In the genomic region with DNA sequence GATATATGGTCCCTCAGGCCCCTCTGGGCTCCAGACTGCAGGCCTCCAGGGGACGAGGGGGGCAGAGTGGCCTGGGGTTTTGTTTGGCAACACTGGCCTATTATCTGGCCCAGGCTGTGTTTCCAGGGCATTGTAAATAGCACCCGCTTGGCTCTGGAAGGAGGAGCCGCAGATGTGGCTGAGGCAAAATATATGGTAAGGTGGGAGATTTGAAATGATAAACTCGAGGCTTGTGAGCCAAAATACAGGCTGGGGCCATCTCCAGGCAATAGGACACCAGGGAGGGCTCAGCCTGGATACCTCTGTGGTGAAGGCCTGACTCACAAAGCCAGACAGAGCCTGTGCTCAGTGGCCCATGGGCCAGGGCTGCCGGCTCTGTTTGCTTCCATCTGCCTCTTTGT, we compare ENCODE assay signal across 1 cellular context.
TF ChIP-seq lines count a peak whose summit lies in the region.

No MANE protein-coding gene starts in this region.

TF ChIP-seq in HepG2, 621 proteins besides CTCF, POLR2A, EP300 and RAD21 (continued from another document):
- no peak for TF ChIP-seq ZNF616 (CRISPR knock-in tag; IDR thresholded peaks at IDR 0.05; ENCODE audit: low read depth)
- TF ChIP-seq, protein P1, sequence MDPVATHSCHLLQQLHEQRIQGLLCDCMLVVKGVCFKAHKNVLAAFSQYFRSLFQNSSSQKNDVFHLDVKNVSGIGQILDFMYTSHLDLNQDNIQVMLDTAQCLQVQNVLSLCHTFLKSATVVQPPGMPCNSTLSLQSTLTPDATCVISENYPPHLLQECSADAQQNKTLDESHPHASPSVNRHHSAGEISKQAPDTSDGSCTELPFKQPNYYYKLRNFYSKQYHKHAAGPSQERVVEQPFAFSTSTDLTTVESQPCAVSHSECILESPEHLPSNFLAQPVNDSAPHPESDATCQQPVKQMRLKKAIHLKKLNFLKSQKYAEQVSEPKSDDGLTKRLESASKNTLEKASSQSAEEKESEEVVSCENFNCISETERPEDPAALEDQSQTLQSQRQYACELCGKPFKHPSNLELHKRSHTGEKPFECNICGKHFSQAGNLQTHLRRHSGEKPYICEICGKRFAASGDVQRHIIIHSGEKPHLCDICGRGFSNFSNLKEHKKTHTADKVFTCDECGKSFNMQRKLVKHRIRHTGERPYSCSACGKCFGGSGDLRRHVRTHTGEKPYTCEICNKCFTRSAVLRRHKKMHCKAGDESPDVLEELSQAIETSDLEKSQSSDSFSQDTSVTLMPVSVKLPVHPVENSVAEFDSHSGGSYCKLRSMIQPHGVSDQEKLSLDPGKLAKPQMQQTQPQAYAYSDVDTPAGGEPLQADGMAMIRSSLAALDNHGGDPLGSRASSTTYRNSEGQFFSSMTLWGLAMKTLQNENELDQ (CRISPR knock-in tag; IDR thresholded peaks at IDR 0.05; ENCODE audit: borderline replicate concordance): no peak
- TF ChIP-seq ZNF333 (CRISPR knock-in tag; IDR thresholded peaks at IDR 0.05; ENCODE audit: borderline replicate concordance): no peak
- TF ChIP-seq TBL1XR1 (IDR thresholded peaks at IDR 0.05; ENCODE audit: borderline replicate concordance, low read length, partially characterized antibody): no peak
- TF ChIP-seq RFXAP (CRISPR knock-in tag; IDR thresholded peaks at IDR 0.05; ENCODE audit: borderline replicate concordance): no peak
- TF ChIP-seq, protein P2, sequence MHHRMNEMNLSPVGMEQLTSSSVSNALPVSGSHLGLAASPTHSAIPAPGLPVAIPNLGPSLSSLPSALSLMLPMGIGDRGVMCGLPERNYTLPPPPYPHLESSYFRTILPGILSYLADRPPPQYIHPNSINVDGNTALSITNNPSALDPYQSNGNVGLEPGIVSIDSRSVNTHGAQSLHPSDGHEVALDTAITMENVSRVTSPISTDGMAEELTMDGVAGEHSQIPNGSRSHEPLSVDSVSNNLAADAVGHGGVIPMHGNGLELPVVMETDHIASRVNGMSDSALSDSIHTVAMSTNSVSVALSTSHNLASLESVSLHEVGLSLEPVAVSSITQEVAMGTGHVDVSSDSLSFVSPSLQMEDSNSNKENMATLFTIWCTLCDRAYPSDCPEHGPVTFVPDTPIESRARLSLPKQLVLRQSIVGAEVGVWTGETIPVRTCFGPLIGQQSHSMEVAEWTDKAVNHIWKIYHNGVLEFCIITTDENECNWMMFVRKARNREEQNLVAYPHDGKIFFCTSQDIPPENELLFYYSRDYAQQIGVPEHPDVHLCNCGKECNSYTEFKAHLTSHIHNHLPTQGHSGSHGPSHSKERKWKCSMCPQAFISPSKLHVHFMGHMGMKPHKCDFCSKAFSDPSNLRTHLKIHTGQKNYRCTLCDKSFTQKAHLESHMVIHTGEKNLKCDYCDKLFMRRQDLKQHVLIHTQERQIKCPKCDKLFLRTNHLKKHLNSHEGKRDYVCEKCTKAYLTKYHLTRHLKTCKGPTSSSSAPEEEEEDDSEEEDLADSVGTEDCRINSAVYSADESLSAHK (CRISPR knock-in tag; IDR thresholded peaks at IDR 0.05; ENCODE audit: borderline replicate concordance): no peak
- no peak for TF ChIP-seq HNRNPLL (IDR thresholded peaks at IDR 0.05; ENCODE audit: low read depth, low read length, poor library complexity, severe bottlenecking)
- no peak for TF ChIP-seq ATRX (CRISPR knock-in tag; IDR thresholded peaks at IDR 0.05; ENCODE audit: borderline replicate concordance)
- no peak for TF ChIP-seq ZNF230 (CRISPR knock-in tag; IDR thresholded peaks at IDR 0.05)
- TF ChIP-seq NCOA1 (CRISPR knock-in tag; IDR thresholded peaks at IDR 0.05): no peak
- TF ChIP-seq, protein P3, sequence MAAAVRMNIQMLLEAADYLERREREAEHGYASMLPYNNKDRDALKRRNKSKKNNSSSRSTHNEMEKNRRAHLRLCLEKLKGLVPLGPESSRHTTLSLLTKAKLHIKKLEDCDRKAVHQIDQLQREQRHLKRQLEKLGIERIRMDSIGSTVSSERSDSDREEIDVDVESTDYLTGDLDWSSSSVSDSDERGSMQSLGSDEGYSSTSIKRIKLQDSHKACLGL (CRISPR knock-in tag; IDR thresholded peaks at IDR 0.05): no peak
- TF ChIP-seq, protein P4, sequence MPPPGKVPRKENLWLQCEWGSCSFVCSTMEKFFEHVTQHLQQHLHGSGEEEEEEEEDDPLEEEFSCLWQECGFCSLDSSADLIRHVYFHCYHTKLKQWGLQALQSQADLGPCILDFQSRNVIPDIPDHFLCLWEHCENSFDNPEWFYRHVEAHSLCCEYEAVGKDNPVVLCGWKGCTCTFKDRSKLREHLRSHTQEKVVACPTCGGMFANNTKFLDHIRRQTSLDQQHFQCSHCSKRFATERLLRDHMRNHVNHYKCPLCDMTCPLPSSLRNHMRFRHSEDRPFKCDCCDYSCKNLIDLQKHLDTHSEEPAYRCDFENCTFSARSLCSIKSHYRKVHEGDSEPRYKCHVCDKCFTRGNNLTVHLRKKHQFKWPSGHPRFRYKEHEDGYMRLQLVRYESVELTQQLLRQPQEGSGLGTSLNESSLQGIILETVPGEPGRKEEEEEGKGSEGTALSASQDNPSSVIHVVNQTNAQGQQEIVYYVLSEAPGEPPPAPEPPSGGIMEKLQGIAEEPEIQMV (CRISPR knock-in tag; IDR thresholded peaks at IDR 0.05; ENCODE audit: low read depth): no peak
- TF ChIP-seq HOXA3 (CRISPR knock-in tag; IDR thresholded peaks at IDR 0.05): no peak
- TF ChIP-seq, protein P5, sequence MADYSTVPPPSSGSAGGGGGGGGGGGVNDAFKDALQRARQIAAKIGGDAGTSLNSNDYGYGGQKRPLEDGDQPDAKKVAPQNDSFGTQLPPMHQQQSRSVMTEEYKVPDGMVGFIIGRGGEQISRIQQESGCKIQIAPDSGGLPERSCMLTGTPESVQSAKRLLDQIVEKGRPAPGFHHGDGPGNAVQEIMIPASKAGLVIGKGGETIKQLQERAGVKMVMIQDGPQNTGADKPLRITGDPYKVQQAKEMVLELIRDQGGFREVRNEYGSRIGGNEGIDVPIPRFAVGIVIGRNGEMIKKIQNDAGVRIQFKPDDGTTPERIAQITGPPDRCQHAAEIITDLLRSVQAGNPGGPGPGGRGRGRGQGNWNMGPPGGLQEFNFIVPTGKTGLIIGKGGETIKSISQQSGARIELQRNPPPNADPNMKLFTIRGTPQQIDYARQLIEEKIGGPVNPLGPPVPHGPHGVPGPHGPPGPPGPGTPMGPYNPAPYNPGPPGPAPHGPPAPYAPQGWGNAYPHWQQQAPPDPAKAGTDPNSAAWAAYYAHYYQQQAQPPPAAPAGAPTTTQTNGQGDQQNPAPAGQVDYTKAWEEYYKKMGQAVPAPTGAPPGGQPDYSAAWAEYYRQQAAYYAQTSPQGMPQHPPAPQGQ (CRISPR knock-in tag; IDR thresholded peaks at IDR 0.05; ENCODE audit: borderline replicate concordance): no peak
- TF ChIP-seq MAFK (conservative IDR thresholded peaks at IDR 0.05 in 1 of 2, IDR thresholded peaks at IDR 0.05 in 1 of 2; ENCODE audit: low read length in 2 of 2): no peak
